Comparison of ENCODE assay signal across 8 cellular contexts in genomic region chr2:9473985-9474360, GRCh38. TPM values are rescaled to one million over a fixed set of nuclear protein-coding genes. Genes with fewer than 3 reads are reported as not detected.
DNase-seq lines count a peak whose midpoint lies in the region; ATAC-seq and TF ChIP-seq lines count a peak whose summit lies in the region.

No MANE protein-coding gene starts in this region.

- no peaks in the 10 kb centered on the region for H3K27me3 ChIP-seq in neuronal stem cell (ENCODE audit: control insufficient read depth in 3 of 3, insufficient read depth in 3 of 3, low read depth in 1 of 3, low read length in 3 of 3)

- WGBS in neuronal stem cell (ENCODE audit: extremely low coverage in 2 of 2, insufficient read length in 2 of 2, insufficient replicate concordance in 1 of 2), 2 donors = no CpG with 5 or more reads among the region's 39 CpGs

- TF ChIP-seq RAD21 in Ishikawa (IDR thresholded peaks at IDR 0.05; ENCODE audit: low read depth) = no peak

- H3K14ac ChIP-seq in neuronal stem cell (ENCODE audit: low read length) = no peak overlapping the region

- no peaks in the 10 kb centered on the region for H3K79me1 ChIP-seq in neuronal stem cell (ENCODE audit: low read depth, low read length)

- H3K9ac ChIP-seq in neuronal stem cell (ENCODE audit: low read depth, low read length, poor library complexity) = peak overlapping the region; percentile 61

- H3K27ac Mint-ChIP-seq in activated T-cell treated with anti-CD3 and anti-CD28 coated beads, Interleukin-2, amount 50 U/mL, for 24 hours = peak overlapping the region; percentile 92

- H3K4ac ChIP-seq in neuronal stem cell (ENCODE audit: low read length) = no peak overlapping the region

- no peak overlapping the region for H2BK12ac ChIP-seq in neuronal stem cell (ENCODE audit: low read length)

- TF ChIP-seq EP300 in Ishikawa (IDR thresholded peaks at IDR 0.05; ENCODE audit: borderline replicate concordance) = no peak

- no peak overlapping the region for H2AK5ac ChIP-seq in neuronal stem cell (ENCODE audit: low read depth, low read length)

- peak overlapping the region in 1 of 2 donors; percentile 82 for H3K4me3 ChIP-seq in neuronal stem cell (ENCODE audit: low read length in 2 of 2)

- peak overlapping the region; percentile 78 for H3K4me3 Mint-ChIP-seq in activated T-cell treated with anti-CD3 and anti-CD28 coated beads, Interleukin-2, amount 50 U/mL, for 24 hours

- peak overlapping the region; percentile 30 for H3K18ac ChIP-seq in neuronal stem cell (ENCODE audit: low read length)

- peaks cover 87% of the 10 kb centered on the region for H3K36me3 Mint-ChIP-seq in activated T-cell treated with anti-CD3 and anti-CD28 coated beads, Interleukin-2, amount 50 U/mL, for 24 hours (ENCODE audit: low read depth)

- H2AFZ ChIP-seq in neuronal stem cell (ENCODE audit: low read length) = no peak overlapping the region

- H3K36me3 ChIP-seq in neuronal stem cell (replicated peaks in 1 of 2; ENCODE audit: control insufficient read depth in 2 of 2, insufficient read depth in 2 of 2, low read length in 2 of 2) = peaks cover 15 to 53% of the 10 kb centered on the region in 2 donors

- no peak for TF ChIP-seq CTCF in 22Rv1 (IDR thresholded peaks at IDR 0.05)

- H3K27ac ChIP-seq in 22Rv1 = peak overlapping the region; percentile 90
- no peak overlapping the region for H3K27ac ChIP-seq in neuronal stem cell (replicated peaks; ENCODE audit: low read length)
- peak overlapping the region; percentile 80 for H3K27ac ChIP-seq in substantia nigra (ENCODE audit: low read depth, low read length, poor library complexity, severe bottlenecking)

- H3K23ac ChIP-seq in neuronal stem cell (ENCODE audit: low read depth, low read length, poor library complexity) = no peak overlapping the region

- H3K4me1 ChIP-seq in neuronal stem cell (ENCODE audit: control insufficient read depth in 2 of 2, insufficient read depth in 1 of 2, low read depth in 1 of 2, low read length in 2 of 2) = peaks cover 0 to 4% of the 10 kb centered on the region in 2 donors

- no peak overlapping the region for H4K91ac ChIP-seq in neuronal stem cell (ENCODE audit: low read depth, low read length, poor library complexity)

- no peaks in the 10 kb centered on the region for H3K27me3 Mint-ChIP-seq in activated T-cell treated with anti-CD3 and anti-CD28 coated beads, Interleukin-2, amount 50 U/mL, for 24 hours

- no peak overlapping the region for H2BK120ac ChIP-seq in neuronal stem cell (ENCODE audit: low read depth, low read length)

- H3K9me3 ChIP-seq in neuronal stem cell (replicated peaks in 1 of 2; ENCODE audit: control insufficient read depth in 2 of 2, insufficient read depth in 1 of 2, low read depth in 1 of 2, low read length in 2 of 2) = peaks cover 0 to 6% of the 10 kb centered on the region in 2 donors

- DNase-seq in activated T-cell treated with anti-CD3 and anti-CD28 coated beads, Interleukin-2, amount 50 U/mL, for 24 hours = no peak
- DNase-seq in fibroblast of gingiva (ENCODE audit: low read depth) (peak; percentile 26), neuronal stem cell (ENCODE audit: low spot score) (no peak), substantia nigra (lab: John Stamatoyannopoulos, UW) (peak in 32 of 49 donors; percentile 26 to 86 (median 40)), SHP77 treated with DMSO at 0.1 percent for 48 hours (lab: John Stamatoyannopoulos, UW) (no peak)

- no peaks in the 10 kb centered on the region for H3K9me3 Mint-ChIP-seq in activated T-cell treated with anti-CD3 and anti-CD28 coated beads, Interleukin-2, amount 50 U/mL, for 24 hours

- no peak overlapping the region for H2BK15ac ChIP-seq in neuronal stem cell (ENCODE audit: low read length)

- peaks cover 47% of the 10 kb centered on the region for H3K4me1 Mint-ChIP-seq in activated T-cell treated with anti-CD3 and anti-CD28 coated beads, Interleukin-2, amount 50 U/mL, for 24 hours (ENCODE audit: low read depth)

- H3K4me2 ChIP-seq in neuronal stem cell (ENCODE audit: insufficient read depth, low read length, poor library complexity, severe bottlenecking) = peak overlapping the region; percentile 21

- ATAC-seq in GM19438 (IDR thresholded peaks at IDR 0.05; ENCODE audit: low read depth, unreplicated experiment) = peak; percentile 29

- H4K8ac ChIP-seq in neuronal stem cell (ENCODE audit: low read depth, low read length) = no peak overlapping the region

- H2BK5ac ChIP-seq in neuronal stem cell (ENCODE audit: low read length) = no peak overlapping the region

TF ChIP-seq in Ishikawa, 13 proteins besides CTCF, POLR2A, EP300 and RAD21:
- TF ChIP-seq YY1 (IDR thresholded peaks at IDR 0.05; ENCODE audit: low read depth) (no peak), ZBTB7A (IDR thresholded peaks at IDR 0.05; ENCODE audit: low read depth) (0 out of 2 replicates have a peak, but pooled peaks have one; percentile 58)
TF ChIP-seq in Ishikawa: peak in this region for 1.

RNA-seq across cellular contexts. Expression of gene IAH1, which starts 0.4 kb away (rescaled TPM):
- 20.1 TPM for polyA plus RNA-seq in neuronal stem cell (2013, experiment 1 of 2)
- 21.3 TPM for polyA plus RNA-seq in neuronal stem cell (2013, experiment 2 of 2)

RNA-seq across cellular contexts. Expression of gene CPSF3, which starts 50.5 kb away (rescaled TPM):
- polyA plus RNA-seq in neuronal stem cell (2013, experiment 1 of 2) = 78.4 TPM
- 77.6 TPM for polyA plus RNA-seq in neuronal stem cell (2013, experiment 2 of 2)

RNA-seq across cellular contexts. Expression of gene ITGB1BP1, which starts 50.6 kb away (rescaled TPM):
- polyA plus RNA-seq in neuronal stem cell (2013, experiment 1 of 2) = 50.0 TPM
- polyA plus RNA-seq in neuronal stem cell (2013, experiment 2 of 2) = 49.6 TPM

Comparison
In these comparisons a context has a peak if more than half of its experiments do, and no peak if none do; other contexts are left out.
1. DNase-seq: peak in fibroblast of gingiva (single experiment) and substantia nigra (32 of 49); none in activated T-cell treated with anti-CD3 and anti-CD28 coated beads, Interleukin-2, amount 50 U/mL, for 24 hours (single experiment), neuronal stem cell (single experiment) and SHP77 treated with DMSO at 0.1 percent for 48 hours (single experiment).